ENCODE assay signal across 1 cellular context in genomic region chr18:36309436-36310391, GRCh38.
A peak's percentile ranks its signal among the peaks of the same experiment; 100 is the strongest.
TF ChIP-seq lines count a peak whose summit lies in the region.

No MANE protein-coding gene starts in this region.

TF ChIP-seq in SK-N-SH, 30 proteins besides CTCF, POLR2A, EP300 and RAD21 (continued from another document):
- TF ChIP-seq FOSL2 (IDR thresholded peaks at IDR 0.05; ENCODE audit: borderline replicate concordance, low read depth) (peak; percentile 78; the same call in 1 of the 2 replicates), USF1 (IDR thresholded peaks at IDR 0.05; ENCODE audit: borderline replicate concordance, low read depth) (peak; percentile 52; the same call in 1 of the 2 replicates), REST (IDR thresholded peaks at IDR 0.05; ENCODE audit: low read depth, low read length) (peak; percentile 69; the same call in 1 of the 2 replicates), IRF3 (IDR thresholded peaks at IDR 0.05; ENCODE audit: low read depth, low read length) (no peak), CHD2 (IDR thresholded peaks at IDR 0.05; ENCODE audit: low read length, partially characterized antibody) (no peak), MAX (IDR thresholded peaks at IDR 0.05; ENCODE audit: low read depth) (peak; percentile 96), MEF2A (IDR thresholded peaks at IDR 0.05; ENCODE audit: borderline replicate concordance, low read depth) (no peak; the same call in 1 of the 2 replicates), TCF12 (IDR thresholded peaks at IDR 0.05) (peak; percentile 94)
